In the genomic region with DNA sequence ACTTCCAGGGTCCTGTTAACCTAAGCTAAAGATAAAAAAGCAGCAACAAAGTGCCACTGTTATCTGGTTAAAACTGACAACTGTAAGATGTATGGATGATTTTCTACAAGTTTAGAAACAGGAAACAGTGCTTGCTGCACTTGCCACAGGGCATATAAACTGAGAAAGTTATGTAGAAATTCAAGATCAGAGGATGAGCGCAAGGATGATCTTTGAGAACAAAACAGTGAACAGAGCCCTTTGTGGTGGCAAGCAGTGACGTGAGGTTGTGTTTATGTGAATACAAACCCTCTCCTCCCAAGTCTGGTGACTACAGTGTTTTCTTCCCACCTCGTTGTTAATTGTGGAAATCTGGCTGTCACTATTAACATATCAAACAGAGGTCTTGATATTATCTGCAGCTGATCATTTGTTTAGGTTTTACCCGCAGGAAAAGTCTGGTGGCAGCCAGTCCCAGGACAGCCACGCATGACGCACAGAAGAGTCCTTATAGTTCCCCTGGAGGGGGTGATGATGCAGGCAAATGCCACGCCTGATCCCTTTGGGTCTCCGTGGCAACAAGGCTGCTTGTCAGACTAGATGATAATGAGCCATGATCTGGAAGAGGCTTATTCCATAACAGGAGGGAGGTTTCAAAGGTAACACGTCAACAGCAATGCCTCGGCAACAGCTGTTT, we compare ENCODE assay signal across 7 cellular contexts. TPM values are rescaled to one million over a fixed set of nuclear protein-coding genes. Genes with fewer than 3 reads are reported as not detected.
DNase-seq lines count a peak whose midpoint lies in the region; ATAC-seq, FAIRE-seq and TF ChIP-seq lines count a peak whose summit lies in the region.

No MANE protein-coding gene starts in this region.

- no peak for TF ChIP-seq RAD21 in K562 (CRISPR knock-in tag; conservative IDR thresholded peaks at IDR 0.05 in 1 of 2, IDR thresholded peaks at IDR 0.05 in 1 of 2)

- peak; percentile 79 for ATAC-seq in K562
- no peak for ATAC-seq in HG02884 (IDR thresholded peaks at IDR 0.05; ENCODE audit: unreplicated experiment)
- no peak for ATAC-seq in HG02759 (IDR thresholded peaks at IDR 0.05; ENCODE audit: unreplicated experiment)

- no peaks in the 10 kb centered on the region for H3K9me1 ChIP-seq in K562 (ENCODE audit: control insufficient read depth, insufficient read depth, low read length)

- H3K9ac ChIP-seq in K562 (ENCODE audit: insufficient read depth in 1 of 2, low read depth in 2 of 2, low read length in 2 of 2) = peak overlapping the region in 1 of 2 experiments; percentile 8; a peak in 3 of 4 replicates

- peak overlapping the region; percentile 84 for H2AFZ ChIP-seq in K562 (ENCODE audit: low read depth, low read length)

- H3K27ac ChIP-seq in KOPT-K1 (ENCODE audit: low read depth, low read length, poor library complexity, severe bottlenecking) = peak overlapping the region; percentile 67
- peak overlapping the region; percentile 1; the same call in 1 of the 3 replicates for H3K27ac ChIP-seq in K562 (ENCODE audit: extremely low read depth, low read depth, low read length)

- no TSS peak for BruUV-seq in K562 (replicated peaks; lab: Mats Ljungman, UMichigan)

- no peak for TF ChIP-seq EP300 in K562 (IDR thresholded peaks at IDR 0.05; ENCODE audit: low read length)

- no peak overlapping the region for H3K4me3 ChIP-seq in K562

- TF ChIP-seq POLR2A in K562 (conservative IDR thresholded peaks at IDR 0.05) = no peak

- intact Hi-C loops in K562 (cut with micrococcal nuclease) = no loop called here

- FAIRE-seq in TTC549 (lab: Jason Lieb, UNC) (peak; percentile 80), K562 (lab: Jason Lieb, UNC) (peak; percentile 29)

- no peak for TF ChIP-seq CTCF in K562 (IDR thresholded peaks at IDR 0.05 in 2 of 3, conservative IDR thresholded peaks at IDR 0.05 in 1 of 3; ENCODE audit: insufficient read depth in 2 of 3, low read depth in 1 of 3, low read length in 3 of 3)

- H3K27me3 ChIP-seq in K562 (ENCODE audit: control insufficient read depth in 2 of 2, insufficient read depth in 2 of 2, low read length in 2 of 2) = no peaks in the 10 kb centered on the region

- peaks cover 2 to 22% of the 10 kb centered on the region in 2 experiments; a peak in 4 of 5 replicates for H3K4me1 ChIP-seq in K562 (replicated peaks in 1 of 2; ENCODE audit: control insufficient read depth in 2 of 2, insufficient read depth in 2 of 2, low read length in 2 of 2)

- WGBS in K562 (ENCODE audit: insufficient coverage, low coverage, missing lambda C conversion rate) = 15% methylated on average over 10 of the region's 10 CpGs

- H3K9me3 ChIP-seq in KOPT-K1 (ENCODE audit: insufficient read depth, low read length, poor library complexity, severe bottlenecking) = no peaks in the 10 kb centered on the region
- no peaks in the 10 kb centered on the region for H3K9me3 ChIP-seq in K562 (replicated peaks; ENCODE audit: control insufficient read depth, insufficient read depth, low read depth, low read length)

- peak overlapping the region; percentile 54 for H3K4me2 ChIP-seq in K562 (ENCODE audit: insufficient read depth, low read length)

- no peaks in the 10 kb centered on the region for H3K36me3 ChIP-seq in KOPT-K1 (ENCODE audit: insufficient read depth, low read length)
- no peaks in the 10 kb centered on the region for H3K36me3 ChIP-seq in K562 (ENCODE audit: control insufficient read depth, insufficient read depth, low read length)

- no peaks in the 10 kb centered on the region for H3K79me2 ChIP-seq in K562 (ENCODE audit: control insufficient read depth, insufficient read depth, low read length)

- in situ Hi-C loops in K562 (cut with MboI) = no loop called here

- DNase-seq in K562 (ENCODE audit: extremely low read depth in 1 of 4, low spot score in 3 of 4) = peak; percentile 31 to 64 (median 42)
- DNase-seq in medulla oblongata (ENCODE audit: extremely low spot score) = peak; percentile 50
- peak; percentile 28 to 43 for DNase-seq in stimulated activated CD8-positive, alpha-beta memory T cell treated with anti-CD3 and anti-CD28 coated beads, Interleukin-2, amount 100 ng/mL, for 48 hours (ENCODE audit: low read depth in 2 of 2)

- CTCF ChIA-PET in K562 (lab: Yijun Ruan, JAX; ENCODE audit: low intra/inter-chr PET ratio) = no interaction called here

- no peaks in the 10 kb centered on the region for H4K20me1 ChIP-seq in K562 (replicated peaks; ENCODE audit: control insufficient read depth, insufficient read depth, low read length)

- POLR2A ChIA-PET in K562 (lab: Yijun Ruan, JAX) = interaction anchor here (0.7 kb wide), 2 partner anchors 12 to 15 kb away, joined by 3 read pairs; no protein-coding TSS in a partner anchor

TF ChIP-seq in K562, 482 proteins besides CTCF, POLR2A, EP300 and RAD21 (continues in another document):
- peak; percentile 2; the same call in 1 of the 2 replicates for TF ChIP-seq JUND (IDR thresholded peaks at IDR 0.05; ENCODE audit: borderline replicate concordance, low read depth, low read length)
- no peak; the same call in 2 of the 3 replicates for TF ChIP-seq JUND (tag; IDR thresholded peaks at IDR 0.05; ENCODE audit: borderline replicate concordance, low read depth, low read length)
- TF ChIP-seq POLR2H (tag; IDR thresholded peaks at IDR 0.05; ENCODE audit: low read depth) = no peak
- no peak for TF ChIP-seq ZNF318 (IDR thresholded peaks at IDR 0.05; ENCODE audit: borderline replicate concordance in 1 of 2, low read depth in 1 of 2)
- no peak for TF ChIP-seq KDM2B (CRISPR knock-in tag; IDR thresholded peaks at IDR 0.05)

RNA-seq across cellular contexts. Expression of gene TNFAIP3, which starts 43.1 kb away (rescaled TPM):
- total RNA-seq in K562 (2011; cell fraction: chromatin; rRNA removed; ENCODE audit: low replicate concordance) = 14.3 and 18.6 TPM in 2 replicates
- 8.0 and 9.1 TPM in 2 replicates for total RNA-seq in K562 (2011; cell fraction: nucleolus; rRNA removed)
- total RNA-seq in K562 (2011; cell fraction: nucleoplasm; rRNA removed) = 10.2 and 11.3 TPM in 2 replicates
- 5.9 and 6.2 TPM in 2 replicates for total RNA-seq in K562 (2014; rRNA removed)
- total RNA-seq in K562 (2014; rRNA removed; fragmentation: Illumina TruSeq; extraction: Trizol) = 6.5 and 6.9 TPM in 2 replicates
- 4.6 TPM in 2 replicates for total RNA-seq in K562 (2015; rRNA removed; fragmentation: Illumina TruSeq; extraction: Trizol)
- total RNA-seq in K562 (2021) = 12.5 and 17.0 TPM in 2 replicates
- polyA plus RNA-seq in K562 (2011; rRNA removed) = 6.4 and 11.8 TPM in 2 replicates
- polyA plus RNA-seq in K562 (2011; cell fraction: cytosol; rRNA removed) = 2.5 and 5.0 TPM in 2 replicates
- 21.1 and 33.6 TPM in 2 replicates for polyA plus RNA-seq in K562 (2011; cell fraction: nucleus; rRNA removed)
- 5.7 and 26.6 TPM in 2 replicates for polyA plus RNA-seq in K562 (2012)
- 9.8 and 11.5 TPM in 2 replicates for polyA plus RNA-seq in K562 (2014; fragmentation: Illumina TruSeq; extraction: Trizol)
- 1 to 10 TPM in 1 of 2 experiments, under 1 TPM in 1; 0.79 to 1.3 TPM for polyA plus RNA-seq in K562 (2014; fragmentation: Nextera tagmentation; extraction: Ambion mirVana)
- polyA plus RNA-seq in K562 (2014; rRNA removed) = 9.2 and 9.5 TPM in 2 replicates
- 5.4 and 11.3 TPM in 2 replicates for polyA minus RNA-seq in K562 (2011; rRNA and poly(A)+ RNA removed)
- 2.9 and 4.6 TPM in 2 replicates for polyA minus RNA-seq in K562 (2011; cell fraction: cytosol; rRNA and poly(A)+ RNA removed)
- polyA minus RNA-seq in K562 (2011; cell fraction: nucleus; rRNA and poly(A)+ RNA removed) = 6.7 and 20.5 TPM in 2 replicates
